Comparison of ENCODE assay signal across 1 cellular context in the genomic region with DNA sequence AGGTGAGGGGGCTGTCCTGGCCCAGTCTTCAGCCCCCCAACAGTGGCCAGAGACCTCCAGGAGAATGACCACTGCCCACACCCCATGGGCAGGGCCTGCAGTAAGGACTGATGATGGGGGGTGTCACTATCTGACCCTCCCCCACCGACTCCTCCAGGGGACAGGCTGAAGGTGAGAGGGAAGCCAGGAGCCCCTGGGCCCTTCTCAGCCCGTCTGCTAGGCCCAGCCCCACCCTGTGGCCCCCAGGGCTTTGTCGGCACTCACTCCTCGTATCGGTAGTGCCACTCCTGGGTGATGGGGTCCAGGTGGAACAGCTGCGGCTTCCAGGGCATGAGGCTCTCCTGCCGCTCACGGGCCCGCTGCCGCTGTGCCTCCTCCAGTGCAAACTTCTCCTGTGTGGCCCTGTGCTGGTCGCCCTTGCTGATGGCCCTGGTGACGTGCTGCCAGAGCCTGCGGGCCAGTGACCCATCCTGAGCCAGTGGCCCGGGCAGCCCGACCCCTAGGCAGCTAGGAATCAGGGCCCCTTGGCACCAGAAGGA.
TF ChIP-seq lines count a peak whose summit lies in the region.

No MANE protein-coding gene starts in this region.

TF ChIP-seq in IMR-90, 13 proteins besides CTCF, POLR2A, EP300 and RAD21:
- TF ChIP-seq, protein P1, sequence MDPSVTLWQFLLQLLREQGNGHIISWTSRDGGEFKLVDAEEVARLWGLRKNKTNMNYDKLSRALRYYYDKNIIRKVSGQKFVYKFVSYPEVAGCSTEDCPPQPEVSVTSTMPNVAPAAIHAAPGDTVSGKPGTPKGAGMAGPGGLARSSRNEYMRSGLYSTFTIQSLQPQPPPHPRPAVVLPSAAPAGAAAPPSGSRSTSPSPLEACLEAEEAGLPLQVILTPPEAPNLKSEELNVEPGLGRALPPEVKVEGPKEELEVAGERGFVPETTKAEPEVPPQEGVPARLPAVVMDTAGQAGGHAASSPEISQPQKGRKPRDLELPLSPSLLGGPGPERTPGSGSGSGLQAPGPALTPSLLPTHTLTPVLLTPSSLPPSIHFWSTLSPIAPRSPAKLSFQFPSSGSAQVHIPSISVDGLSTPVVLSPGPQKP (IDR thresholded peaks at IDR 0.05; ENCODE audit: borderline replicate concordance, low read depth, low read length) = no peak
- TF ChIP-seq RFX5 (IDR thresholded peaks at IDR 0.05; ENCODE audit: low read depth, low read length) = no peak
- TF ChIP-seq FOS (IDR thresholded peaks at IDR 0.05; ENCODE audit: low read depth, low read length) = no peak
- no peak for TF ChIP-seq SMC3 (IDR thresholded peaks at IDR 0.05; ENCODE audit: low read depth, low read length)
- TF ChIP-seq MAFK (IDR thresholded peaks at IDR 0.05; ENCODE audit: low read depth, low read length) = no peak
- TF ChIP-seq CEBPB (IDR thresholded peaks at IDR 0.05; ENCODE audit: low read depth, low read length) = no peak
- no peak for TF ChIP-seq MXI1 (IDR thresholded peaks at IDR 0.05; ENCODE audit: borderline replicate concordance, low read depth, low read length)
- no peak for TF ChIP-seq RCOR1 (IDR thresholded peaks at IDR 0.05; ENCODE audit: insufficient replicate concordance, low read length)
- no peak for TF ChIP-seq MAZ (IDR thresholded peaks at IDR 0.05; ENCODE audit: borderline replicate concordance, low read depth, low read length)
- TF ChIP-seq NFE2L2 (IDR thresholded peaks at IDR 0.05; ENCODE audit: low read depth, low read length) = no peak
